ENCODE assay signal across 4 cellular contexts in genomic region chr6:84718421-84718955, GRCh38. TPM values are rescaled to one million over a fixed set of nuclear protein-coding genes. Genes with fewer than 3 reads are reported as not detected.
"Had no signal": no experiment of that assay in that cellular context is flagged by ENCODE, and none has a peak within 500 bp of the region (broad histone marks: within the 10 kb centered on the region; RNA-seq: fewer than 3 reads in every experiment).

No MANE protein-coding gene starts in this region.

RNA-seq across cellular contexts. Expression of gene TBX18, which starts 45.9 kb away (rescaled TPM):
- total RNA-seq: H1, H9, HT-29 had no signal
- polyA plus RNA-seq: GM23338 had no signal
